In the genomic region with DNA sequence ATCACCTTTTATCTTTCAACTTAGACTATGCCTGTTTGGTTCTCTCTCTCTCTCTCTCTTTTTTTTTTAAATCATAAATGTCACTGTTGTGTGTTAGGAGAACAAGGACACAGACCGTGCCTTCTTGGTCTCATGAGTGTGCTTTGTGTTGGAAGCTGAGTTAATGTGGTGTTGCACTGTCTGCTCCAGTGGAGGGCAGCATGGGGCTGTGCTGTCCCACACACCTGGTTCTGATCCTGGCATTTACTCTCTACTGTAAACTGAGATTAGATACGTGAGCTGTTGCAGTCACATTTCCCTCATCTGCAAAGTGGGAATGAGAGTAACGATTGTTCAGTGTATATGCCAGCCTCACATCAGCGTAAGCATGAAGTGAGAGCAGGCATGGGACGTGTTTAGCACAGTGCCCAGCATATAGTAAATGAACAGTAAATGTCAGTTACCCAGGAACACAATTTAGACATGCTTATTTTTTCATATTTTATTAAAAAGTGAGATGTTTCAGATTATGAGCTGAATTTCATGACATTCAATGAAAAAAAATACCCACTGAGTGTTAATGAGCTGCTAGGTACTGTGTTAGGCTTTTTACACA, we compare ENCODE assay signal across 8 cellular contexts.
A peak's percentile ranks its signal among the peaks of the same experiment; 100 is the strongest.
DNase-seq lines count a peak whose midpoint lies in the region; ATAC-seq, FAIRE-seq and TF ChIP-seq lines count a peak whose summit lies in the region.

No MANE protein-coding gene starts in this region.

- in situ Hi-C loops in HepG2 (cut with HindIII; ENCODE audit: extremely low pct_ligation_motif_present, low pct_unique_long_range_greater_than_20kb), result no loop called here

- peaks cover 5% of the 10 kb centered on the region for H3K4me1 Mint-ChIP-seq in activated CD4-positive, alpha-beta memory T cell treated with anti-CD3 and anti-CD28 coated beads for 36 hours (ENCODE audit: low read depth)
- no peaks in the 10 kb centered on the region for H3K4me1 Mint-ChIP-seq in activated CD4-positive, alpha-beta memory T cell treated with anti-CD3 and anti-CD28 coated beads, Interleukin-2, amount 10 ng/mL, durations not matched to agents 7 days and 5 days
- H3K4me1 Mint-ChIP-seq in brain, result no peaks in the 10 kb centered on the region
- peaks cover 25% of the 10 kb centered on the region for H3K4me1 Mint-ChIP-seq in CD8-positive, alpha-beta T cell (ENCODE audit: low read depth)

- no peak overlapping the region for H3K9ac ChIP-seq in HepG2 (ENCODE audit: insufficient read depth, low read depth, low read length)

- peak; percentile 16 for DNase-seq in activated CD4-positive, alpha-beta memory T cell treated with anti-CD3 and anti-CD28 coated beads for 36 hours
- DNase-seq in activated CD4-positive, alpha-beta memory T cell treated with anti-CD3 and anti-CD28 coated beads, Interleukin-2, amount 10 ng/mL, durations not matched to agents 7 days and 5 days, result no peak
- DNase-seq in NCI-H2029 (lab: John Stamatoyannopoulos, UW), result peak; percentile 89
- DNase-seq in HepG2 (ENCODE audit: low spot score), result peak; percentile 34
- no peak for DNase-seq in T-helper 9 cell
- DNase-seq in CD8-positive, alpha-beta T cell, result no peak

- no peaks in the 10 kb centered on the region for H3K36me3 ChIP-seq in HepG2 (replicated peaks in 1 of 2; ENCODE audit: control insufficient read depth in 1 of 2, insufficient read depth in 2 of 2, low read length in 2 of 2)
- H3K36me3 ChIP-seq in CD8-positive, alpha-beta T cell (ENCODE audit: insufficient read depth, low read length), result no peaks in the 10 kb centered on the region

- H3K4me3 Mint-ChIP-seq in activated CD4-positive, alpha-beta memory T cell treated with anti-CD3 and anti-CD28 coated beads for 36 hours, result no peak overlapping the region
- no peak overlapping the region for H3K4me3 Mint-ChIP-seq in activated CD4-positive, alpha-beta memory T cell treated with anti-CD3 and anti-CD28 coated beads, Interleukin-2, amount 10 ng/mL, durations not matched to agents 7 days and 5 days
- H3K4me3 Mint-ChIP-seq in brain, result no peak overlapping the region
- no peak overlapping the region for H3K4me3 Mint-ChIP-seq in CD8-positive, alpha-beta T cell

- TF ChIP-seq CTCF in brain (conservative IDR thresholded peaks at IDR 0.05) (peak; percentile 38 to 63), HepG2 (CRISPR knock-in tag; IDR thresholded peaks at IDR 0.05) (peak; percentile 82)
- no peak for TF ChIP-seq CTCF in CD8-positive, alpha-beta T cell (IDR thresholded peaks at IDR 0.05)

- TF ChIP-seq EP300 in HepG2 (IDR thresholded peaks at IDR 0.05; ENCODE audit: low read depth in 2 of 2, low read length in 2 of 2) (no peak), HepG2 (CRISPR knock-in tag; IDR thresholded peaks at IDR 0.05; ENCODE audit: borderline replicate concordance) (no peak)

- no peak overlapping the region for H3K4me3 ChIP-seq in HepG2 (replicated peaks in 1 of 3; ENCODE audit: insufficient read depth in 1 of 3, low read depth in 2 of 3, low read length in 3 of 3)
- no peak overlapping the region for H3K4me3 ChIP-seq in CD8-positive, alpha-beta T cell (ENCODE audit: low read depth, low read length)

- H3K27ac ChIP-seq in HepG2 (ENCODE audit: extremely low read length, insufficient read depth, low read length), result no peak overlapping the region
- no peak overlapping the region for H3K27ac ChIP-seq in CD8-positive, alpha-beta T cell (ENCODE audit: low read depth, low read length)

- H3K79me2 ChIP-seq in HepG2 (ENCODE audit: insufficient read depth, low read length), result no peaks in the 10 kb centered on the region

- ATAC-seq in HepG2, result peak; percentile 94
- no peak for ATAC-seq in HG03039 (IDR thresholded peaks at IDR 0.05; ENCODE audit: unreplicated experiment)
- no peak for ATAC-seq in CD8-positive, alpha-beta T cell

- TF ChIP-seq RAD21 in HepG2 (CRISPR knock-in tag; IDR thresholded peaks at IDR 0.05), result 0 out of 2 replicates have a peak, but pooled peaks have one; percentile 48

- H3K9me3 Mint-ChIP-seq in activated CD4-positive, alpha-beta memory T cell treated with anti-CD3 and anti-CD28 coated beads for 36 hours, result peaks cover 4% of the 10 kb centered on the region
- H3K9me3 Mint-ChIP-seq in activated CD4-positive, alpha-beta memory T cell treated with anti-CD3 and anti-CD28 coated beads, Interleukin-2, amount 10 ng/mL, durations not matched to agents 7 days and 5 days, result no peaks in the 10 kb centered on the region
- peaks cover 8 to 19% (median 14%) of the 10 kb centered on the region in 5 experiments for H3K9me3 Mint-ChIP-seq in brain
- H3K9me3 Mint-ChIP-seq in CD8-positive, alpha-beta T cell, result peaks cover 6% of the 10 kb centered on the region

- H3K36me3 Mint-ChIP-seq in activated CD4-positive, alpha-beta memory T cell treated with anti-CD3 and anti-CD28 coated beads for 36 hours, result peaks cover 22% of the 10 kb centered on the region
- H3K36me3 Mint-ChIP-seq in activated CD4-positive, alpha-beta memory T cell treated with anti-CD3 and anti-CD28 coated beads, Interleukin-2, amount 10 ng/mL, durations not matched to agents 7 days and 5 days (ENCODE audit: low read depth), result peaks cover 15% of the 10 kb centered on the region
- H3K36me3 Mint-ChIP-seq in brain, result peaks cover 43% of the 10 kb centered on the region
- peaks cover 30% of the 10 kb centered on the region for H3K36me3 Mint-ChIP-seq in CD8-positive, alpha-beta T cell

- no TSS peak for BruUV-seq in HepG2 (replicated peaks; lab: Mats Ljungman, UMichigan)

- no peaks in the 10 kb centered on the region for H3K27me3 ChIP-seq in HepG2 (ENCODE audit: control insufficient read depth in 1 of 2, insufficient read depth in 2 of 2, low read length in 2 of 2)
- H3K27me3 ChIP-seq in CD8-positive, alpha-beta T cell (ENCODE audit: insufficient read depth, low read length), result no peaks in the 10 kb centered on the region

- POLR2A ChIA-PET in activated CD4-positive, alpha-beta memory T cell treated with anti-CD3 and anti-CD28 coated beads for 36 hours (lab: Charles Lee), result no interaction called here
- POLR2A ChIA-PET in activated CD4-positive, alpha-beta memory T cell treated with anti-CD3 and anti-CD28 coated beads, Interleukin-2, amount 10 ng/mL, durations not matched to agents 7 days and 5 days (lab: Charles Lee), result no interaction called here
- POLR2A ChIA-PET in HepG2 (lab: Yijun Ruan, JAX), result no interaction called here
- POLR2A ChIA-PET in CD8-positive, alpha-beta T cell (lab: Charles Lee), result no interaction called here

- H3K9me3 ChIP-seq in HepG2 (ENCODE audit: low read length), result no peaks in the 10 kb centered on the region
- H3K9me3 ChIP-seq in CD8-positive, alpha-beta T cell (ENCODE audit: low read length), result no peaks in the 10 kb centered on the region

- intact Hi-C loops in activated CD4-positive, alpha-beta memory T cell treated with anti-CD3 and anti-CD28 coated beads for 36 hours (cut with micrococcal nuclease), result no loop called here
- intact Hi-C loops in HepG2 (cut with micrococcal nuclease; ENCODE audit: unreplicated experiment), result no loop called here
- intact Hi-C loops in CD8-positive, alpha-beta T cell (cut with DNase I, micrococcal nuclease), result no loop called here

- WGBS in HepG2 (ENCODE audit: low lambda C conversion rate), result 88% methylated on average over 5 of the region's 5 CpGs

- no peaks in the 10 kb centered on the region for H3K27me3 Mint-ChIP-seq in activated CD4-positive, alpha-beta memory T cell treated with anti-CD3 and anti-CD28 coated beads for 36 hours
- no peaks in the 10 kb centered on the region for H3K27me3 Mint-ChIP-seq in activated CD4-positive, alpha-beta memory T cell treated with anti-CD3 and anti-CD28 coated beads, Interleukin-2, amount 10 ng/mL, durations not matched to agents 7 days and 5 days
- H3K27me3 Mint-ChIP-seq in brain, result no peaks in the 10 kb centered on the region
- no peaks in the 10 kb centered on the region for H3K27me3 Mint-ChIP-seq in CD8-positive, alpha-beta T cell (ENCODE audit: low read depth)

- no peak overlapping the region for H2AFZ ChIP-seq in HepG2 (ENCODE audit: low read length)

- no peaks in the 10 kb centered on the region for H4K20me1 ChIP-seq in HepG2 (ENCODE audit: insufficient read depth, low read length)

- TF ChIP-seq POLR2A in HepG2 (IDR thresholded peaks at IDR 0.05; ENCODE audit: insufficient read depth in 1 of 2, low read depth in 2 of 2, low read length in 2 of 2), result no peak

- FAIRE-seq in HepG2 (lab: Jason Lieb, UNC), result peak; percentile 87

- no peaks in the 10 kb centered on the region for H3K4me1 ChIP-seq in HepG2 (ENCODE audit: insufficient read depth, low read length)
- H3K4me1 ChIP-seq in CD8-positive, alpha-beta T cell (ENCODE audit: insufficient read depth, low read length), result no peaks in the 10 kb centered on the region

- CTCF ChIA-PET in activated CD4-positive, alpha-beta memory T cell treated with anti-CD3 and anti-CD28 coated beads for 36 hours (lab: Charles Lee), result interaction anchor here (0.6 kb wide), 1 partner anchor 10 kb away, joined by 3 read pairs; no protein-coding TSS in a partner anchor
- CTCF ChIA-PET in activated CD4-positive, alpha-beta memory T cell treated with anti-CD3 and anti-CD28 coated beads, Interleukin-2, amount 10 ng/mL, durations not matched to agents 7 days and 5 days (lab: Charles Lee), result interaction anchor here (0.7 to 1.2 kb wide), 2 partner anchors 13 to 279 kb away, joined by 3 read pairs; no protein-coding TSS in a partner anchor
- CTCF ChIA-PET in HepG2 (lab: Yijun Ruan, JAX; ENCODE audit: low intra/inter-chr PET ratio, low total read pairs), result no interaction called here
- CTCF ChIA-PET in CD8-positive, alpha-beta T cell (lab: Charles Lee), result interaction anchor here (1.0 to 1.7 kb wide), 4 partner anchors 14 to 1125 kb away, joined by 3 to 7 read pairs (median 4); no protein-coding TSS in a partner anchor

- no peak overlapping the region for H3K27ac Mint-ChIP-seq in activated CD4-positive, alpha-beta memory T cell treated with anti-CD3 and anti-CD28 coated beads for 36 hours
- no peak overlapping the region for H3K27ac Mint-ChIP-seq in activated CD4-positive, alpha-beta memory T cell treated with anti-CD3 and anti-CD28 coated beads, Interleukin-2, amount 10 ng/mL, durations not matched to agents 7 days and 5 days
- no peak overlapping the region for H3K27ac Mint-ChIP-seq in brain
- no peak overlapping the region for H3K27ac Mint-ChIP-seq in CD8-positive, alpha-beta T cell

- H3K4me2 ChIP-seq in HepG2 (ENCODE audit: low read depth, low read length), result no peak overlapping the region

TF ChIP-seq in HepG2, 621 proteins besides CTCF, POLR2A, EP300 and RAD21 (continues in another document):
- TF ChIP-seq CBX5 (CRISPR knock-in tag; IDR thresholded peaks at IDR 0.05; ENCODE audit: borderline replicate concordance) (0 out of 2 replicates have a peak, but pooled peaks have one; percentile 24), ZNF367 (CRISPR knock-in tag; IDR thresholded peaks at IDR 0.05; ENCODE audit: borderline replicate concordance) (no peak), HNRNPL (IDR thresholded peaks at IDR 0.05; ENCODE audit: low read depth, low read length) (no peak), MIER2 (CRISPR knock-in tag; IDR thresholded peaks at IDR 0.05) (peak; percentile 71)

Comparison
In these comparisons a context has a peak if more than half of its experiments do, and no peak if none do; other contexts are left out.
1. DNase-seq: peak in activated CD4-positive, alpha-beta memory T cell treated with anti-CD3 and anti-CD28 coated beads for 36 hours (single experiment), NCI-H2029 (single experiment) and HepG2 (single experiment); none in activated CD4-positive, alpha-beta memory T cell treated with anti-CD3 and anti-CD28 coated beads, Interleukin-2, amount 10 ng/mL, durations not matched to agents 7 days and 5 days (single experiment), T-helper 9 cell (single experiment) and CD8-positive, alpha-beta T cell (0 of 7).